ENCODE assay signal across 20 cellular contexts in the genomic region with DNA sequence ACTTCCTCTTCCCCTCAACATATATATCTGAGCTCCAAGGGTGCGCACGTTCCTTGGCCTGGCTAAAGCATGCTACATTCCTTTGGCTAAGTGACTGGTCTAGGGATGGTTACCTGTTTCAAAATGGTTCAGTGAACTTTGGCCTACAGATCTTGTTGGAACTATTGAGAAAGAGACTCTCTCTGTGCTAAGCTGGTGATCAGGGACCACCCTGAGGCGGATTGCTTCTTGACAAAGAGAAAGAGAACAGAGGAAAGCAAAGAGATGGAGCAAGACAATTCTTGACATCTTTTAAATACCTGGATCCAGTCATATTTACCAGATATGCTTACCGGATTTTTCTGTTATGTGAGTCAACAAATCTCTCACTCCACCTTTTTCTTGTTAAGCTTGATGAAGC.
A peak's percentile ranks its signal among the peaks of the same experiment; 100 is the strongest.
DNase-seq lines count a peak whose midpoint lies in the region; ATAC-seq, FAIRE-seq and TF ChIP-seq lines count a peak whose summit lies in the region.
"Had no signal": no experiment of that assay in that cellular context is flagged by ENCODE, and none has a peak within 500 bp of the region (broad histone marks: within the 10 kb centered on the region; RNA-seq: fewer than 3 reads in every experiment).

No MANE protein-coding gene starts in this region.

- H2BK120ac ChIP-seq in mesenchymal stem cell (ENCODE audit: low read depth, low read length) = no peak overlapping the region

- no peaks in the 10 kb centered on the region for H3K79me1 ChIP-seq in mesenchymal stem cell (replicated peaks; ENCODE audit: low read length, poor library complexity, severe bottlenecking)

- H3K4ac ChIP-seq in mesenchymal stem cell (ENCODE audit: low read depth in 1 of 2, low read length in 2 of 2) = peak overlapping the region in 1 of 2 experiments; percentile 15

- TF ChIP-seq RAD21 in K562 (CRISPR knock-in tag; conservative IDR thresholded peaks at IDR 0.05 in 1 of 2, IDR thresholded peaks at IDR 0.05 in 1 of 2) = no peak

- no peak overlapping the region for H3K23ac ChIP-seq in mesenchymal stem cell (ENCODE audit: low read length in 2 of 2)

- ATAC-seq in DND-41 (ENCODE audit: insufficient read depth, low read depth) (no peak), K562 (no peak), HG02981 (IDR thresholded peaks at IDR 0.05; ENCODE audit: unreplicated experiment) (no peak)
- no peak for ATAC-seq in stimulated activated naive B cell treated with anti-CD40 and anti-IgM and Interleukin-4, amounts not matched to agents 10 μg/mL and 1 μg/mL and 100 μg/mL, for 72 hours (replicated peaks)

- H4K8ac ChIP-seq in mesenchymal stem cell (ENCODE audit: low read length) = no peak overlapping the region

- H3K27ac ChIP-seq in DND-41 (ENCODE audit: low read length) = peak overlapping the region; percentile 38; the same call in 1 of the 2 replicates
- no peak overlapping the region for H3K27ac ChIP-seq in K562 (ENCODE audit: extremely low read depth, low read depth, low read length)
- no peak overlapping the region for H3K27ac ChIP-seq in mesenchymal stem cell (ENCODE audit: low read length, poor library complexity, severe bottlenecking)
- H3K27ac ChIP-seq in smooth muscle cell (ENCODE audit: low read depth) = peak overlapping the region; percentile 80
- H3K27ac ChIP-seq in hepatocyte = no peak overlapping the region
- H3K27ac ChIP-seq: BLaER1 treated with 17β-estradiol and CSF1 and Interleukin-3, amounts not matched to agents 10 nM and 100 nM; GM23248; HL-60 had no signal

- H4K91ac ChIP-seq in mesenchymal stem cell (ENCODE audit: low read length) = no peak overlapping the region

- intact Hi-C loops in K562 (cut with micrococcal nuclease) = no loop called here

- peaks cover 0 to 2% of the 10 kb centered on the region in 2 donors for H3K9me3 Mint-ChIP-seq in stimulated activated naive B cell treated with anti-CD40 and anti-IgM and Interleukin-4, amounts not matched to agents 10 μg/mL and 1 μg/mL and 100 μg/mL, for 72 hours
- H3K9me3 Mint-ChIP-seq: CD8-positive, alpha-beta memory T cell had no signal

- H3K9ac ChIP-seq in DND-41 (ENCODE audit: low read depth, low read length) (no peak overlapping the region), K562 (ENCODE audit: insufficient read depth in 1 of 2, low read depth in 2 of 2, low read length in 2 of 2) (no peak overlapping the region), mesenchymal stem cell (ENCODE audit: low read length) (no peak overlapping the region), smooth muscle cell (ENCODE audit: low read depth) (no peak overlapping the region)
- H3K9ac ChIP-seq: BLaER1 treated with 17β-estradiol and CSF1 and Interleukin-3, amounts not matched to agents 10 nM and 100 nM; GM23248 had no signal

- H4K20me1 ChIP-seq in DND-41 (ENCODE audit: insufficient read depth, low read length) (no peaks in the 10 kb centered on the region), K562 (replicated peaks; ENCODE audit: control insufficient read depth, insufficient read depth, low read length) (no peaks in the 10 kb centered on the region), smooth muscle cell (ENCODE audit: low read depth) (no peaks in the 10 kb centered on the region), hepatocyte (ENCODE audit: insufficient read depth, poor library complexity, severe bottlenecking) (no peaks in the 10 kb centered on the region)
- H4K20me1 ChIP-seq: BLaER1 treated with 17β-estradiol and CSF1 and Interleukin-3, amounts not matched to agents 10 nM and 100 nM had no signal

- H3K9me3 ChIP-seq in DND-41 (ENCODE audit: insufficient read depth, low read length, severe bottlenecking) = no peaks in the 10 kb centered on the region
- H3K9me3 ChIP-seq in K562 (replicated peaks; ENCODE audit: control insufficient read depth, insufficient read depth, low read depth, low read length) = no peaks in the 10 kb centered on the region
- no peaks in the 10 kb centered on the region for H3K9me3 ChIP-seq in mesenchymal stem cell (ENCODE audit: control insufficient read depth, low read length)
- no peaks in the 10 kb centered on the region for H3K9me3 ChIP-seq in smooth muscle cell (replicated peaks; ENCODE audit: low read depth)
- H3K9me3 ChIP-seq in hepatocyte (ENCODE audit: low read depth) = no peaks in the 10 kb centered on the region

- no peaks in the 10 kb centered on the region for H3K36me3 Mint-ChIP-seq in stimulated activated naive B cell treated with anti-CD40 and anti-IgM and Interleukin-4, amounts not matched to agents 10 μg/mL and 1 μg/mL and 100 μg/mL, for 72 hours

- no peaks in the 10 kb centered on the region for H3K9me2 ChIP-seq in hepatocyte (replicated peaks; ENCODE audit: insufficient read depth)

- no peaks in the 10 kb centered on the region for H3K27me3 Mint-ChIP-seq in stimulated activated naive B cell treated with anti-CD40 and anti-IgM and Interleukin-4, amounts not matched to agents 10 μg/mL and 1 μg/mL and 100 μg/mL, for 72 hours
- H3K27me3 Mint-ChIP-seq: B cell had no signal

- no peak overlapping the region for H2BK5ac ChIP-seq in mesenchymal stem cell (ENCODE audit: low read depth, low read length, poor library complexity, severe bottlenecking)

- no peak overlapping the region for H3K27ac Mint-ChIP-seq in stimulated activated naive B cell treated with anti-CD40 and anti-IgM and Interleukin-4, amounts not matched to agents 10 μg/mL and 1 μg/mL and 100 μg/mL, for 72 hours
- H3K27ac Mint-ChIP-seq: B cell had no signal

- no peak for TF ChIP-seq CTCF in DND-41 (IDR thresholded peaks at IDR 0.05; ENCODE audit: borderline replicate concordance, extremely low read depth, low read length, poor library complexity, severe bottlenecking)
- TF ChIP-seq CTCF in K562 (IDR thresholded peaks at IDR 0.05 in 2 of 3, conservative IDR thresholded peaks at IDR 0.05 in 1 of 3; ENCODE audit: insufficient read depth in 2 of 3, low read depth in 1 of 3, low read length in 3 of 3) = no peak
- TF ChIP-seq CTCF in smooth muscle cell (IDR thresholded peaks at IDR 0.05; ENCODE audit: borderline replicate concordance, insufficient read depth, poor library complexity, severe bottlenecking) = no peak
- no peak for TF ChIP-seq CTCF in hepatocyte (IDR thresholded peaks at IDR 0.05; ENCODE audit: poor library complexity)

- H3K79me2 ChIP-seq in DND-41 (ENCODE audit: insufficient read depth, low read length) (no peaks in the 10 kb centered on the region), K562 (ENCODE audit: control insufficient read depth, insufficient read depth, low read length) (no peaks in the 10 kb centered on the region), smooth muscle cell (ENCODE audit: low read depth) (no peaks in the 10 kb centered on the region), hepatocyte (no peaks in the 10 kb centered on the region)

- H3K4me3 ChIP-seq in DND-41 (ENCODE audit: low read depth in 1 of 2, low read length in 2 of 2) (no peak overlapping the region), K562 (no peak overlapping the region), mesenchymal stem cell (ENCODE audit: insufficient read depth in 1 of 2, low read depth in 1 of 2, low read length in 2 of 2) (no peak overlapping the region), smooth muscle cell (no peak overlapping the region), hepatocyte (no peak overlapping the region)
- H3K4me3 ChIP-seq: BLaER1 treated with 17β-estradiol and CSF1 and Interleukin-3, amounts not matched to agents 10 nM and 100 nM; GM23248 had no signal

- peak overlapping the region; percentile 18 to 40 for H2BK12ac ChIP-seq in mesenchymal stem cell (ENCODE audit: low read length in 2 of 2)

- no peak overlapping the region for H2BK15ac ChIP-seq in mesenchymal stem cell (ENCODE audit: low read depth, poor library complexity, severe bottlenecking)

- peak overlapping the region in 1 of 2 experiments; percentile 76 for H3K18ac ChIP-seq in mesenchymal stem cell (ENCODE audit: low read depth in 1 of 2, low read length in 2 of 2)

- in situ Hi-C loops in K562 (cut with MboI) = loop anchor here (5.0 kb wide), 1 partner anchor 60 kb away; no protein-coding TSS in a partner anchor

- H3F3A ChIP-seq in smooth muscle cell (ENCODE audit: low read depth) = no peaks in the 10 kb centered on the region

- FAIRE-seq in K562 (lab: Jason Lieb, UNC) = no peak
- FAIRE-seq: G401.6, GM12891, GM18507 had no signal

- WGBS in K562 (ENCODE audit: insufficient coverage, low coverage, missing lambda C conversion rate) = 74% methylated on average over 4 of the region's 4 CpGs
- WGBS in mesenchymal stem cell = 87% methylated on average over 4 of the region's 4 CpGs
- WGBS in smooth muscle cell (ENCODE audit: low lambda C conversion rate) = 72% methylated on average over 4 of the region's 4 CpGs
- 67% methylated on average over 4 of the region's 4 CpGs for WGBS in hepatocyte (ENCODE audit: low lambda C conversion rate, missing lambda C conversion rate)

- H3K4me2 ChIP-seq in DND-41 (ENCODE audit: insufficient read depth, low read length) (no peak overlapping the region), K562 (ENCODE audit: insufficient read depth, low read length) (no peak overlapping the region), mesenchymal stem cell (ENCODE audit: low read length, poor library complexity, severe bottlenecking) (no peak overlapping the region), smooth muscle cell (no peak overlapping the region), hepatocyte (no peak overlapping the region)
- H3K4me2 ChIP-seq: BLaER1 treated with 17β-estradiol and CSF1 and Interleukin-3, amounts not matched to agents 10 nM and 100 nM had no signal

- H3K27me3 ChIP-seq in DND-41 (ENCODE audit: insufficient read depth, low read length, poor library complexity) = no peaks in the 10 kb centered on the region
- no peaks in the 10 kb centered on the region for H3K27me3 ChIP-seq in K562 (ENCODE audit: control insufficient read depth in 2 of 2, insufficient read depth in 2 of 2, low read length in 2 of 2)
- no peaks in the 10 kb centered on the region for H3K27me3 ChIP-seq in mesenchymal stem cell (ENCODE audit: control insufficient read depth in 1 of 2, insufficient read depth in 1 of 2, low read length in 2 of 2)
- no peaks in the 10 kb centered on the region for H3K27me3 ChIP-seq in smooth muscle cell (ENCODE audit: low read depth)
- H3K27me3 ChIP-seq in hepatocyte = no peaks in the 10 kb centered on the region
- H3K27me3 ChIP-seq: BLaER1 treated with 17β-estradiol and CSF1 and Interleukin-3, amounts not matched to agents 10 nM and 100 nM had no signal

- no peak overlapping the region for H3K4me3 Mint-ChIP-seq in stimulated activated naive B cell treated with anti-CD40 and anti-IgM and Interleukin-4, amounts not matched to agents 10 μg/mL and 1 μg/mL and 100 μg/mL, for 72 hours
- H3K4me3 Mint-ChIP-seq: B cell; CD8-positive, alpha-beta memory T cell had no signal

- peak overlapping the region in 1 of 2 experiments; percentile 57 for H3K14ac ChIP-seq in mesenchymal stem cell (ENCODE audit: low read length in 2 of 2)

- H2AFZ ChIP-seq in DND-41 (ENCODE audit: low read depth, low read length) = no peak overlapping the region
- peak overlapping the region; percentile 15; the same call in 1 of the 2 replicates for H2AFZ ChIP-seq in K562 (ENCODE audit: low read depth, low read length)
- no peak overlapping the region for H2AFZ ChIP-seq in mesenchymal stem cell (ENCODE audit: low read depth, low read length)
- H2AFZ ChIP-seq in smooth muscle cell (ENCODE audit: low read depth) = no peak overlapping the region
- no peak overlapping the region for H2AFZ ChIP-seq in hepatocyte
- H2AFZ ChIP-seq: GM23248 had no signal

- H3K4me1 ChIP-seq in DND-41 (ENCODE audit: insufficient read depth, low read length) (peaks cover 12% of the 10 kb centered on the region), K562 (replicated peaks in 1 of 2; ENCODE audit: control insufficient read depth in 2 of 2, insufficient read depth in 2 of 2, low read length in 2 of 2) (no peaks in the 10 kb centered on the region; a peak in 1 of 5 replicates), mesenchymal stem cell (ENCODE audit: control insufficient read depth, insufficient read depth, low read depth, low read length) (peaks cover 6% of the 10 kb centered on the region), smooth muscle cell (ENCODE audit: low read depth) (no peaks in the 10 kb centered on the region), hepatocyte (ENCODE audit: insufficient read depth) (no peaks in the 10 kb centered on the region)

- no peak overlapping the region for H2AK5ac ChIP-seq in mesenchymal stem cell (ENCODE audit: low read length, severe bottlenecking)

- H3K36me3 ChIP-seq in DND-41 (ENCODE audit: insufficient read depth, low read length) (no peaks in the 10 kb centered on the region), K562 (ENCODE audit: control insufficient read depth, insufficient read depth, low read length) (no peaks in the 10 kb centered on the region), mesenchymal stem cell (ENCODE audit: control insufficient read depth in 1 of 2, insufficient read depth in 2 of 2, low read depth in 1 of 2, low read length in 2 of 2) (no peaks in the 10 kb centered on the region), smooth muscle cell (ENCODE audit: low read depth) (no peaks in the 10 kb centered on the region), hepatocyte (replicated peaks; ENCODE audit: insufficient read depth, low read depth) (no peaks in the 10 kb centered on the region)
- H3K36me3 ChIP-seq: BLaER1 treated with 17β-estradiol and CSF1 and Interleukin-3, amounts not matched to agents 10 nM and 100 nM had no signal

- no peak for TF ChIP-seq POLR2A in K562 (conservative IDR thresholded peaks at IDR 0.05)

- no peak for TF ChIP-seq EP300 in K562 (IDR thresholded peaks at IDR 0.05; ENCODE audit: low read length)

- CTCF ChIA-PET in K562 (lab: Yijun Ruan, JAX; ENCODE audit: low intra/inter-chr PET ratio) = no interaction called here

- BruUV-seq in K562 (replicated peaks; lab: Mats Ljungman, UMichigan) = no TSS peak

- peaks cover 0 to 5% of the 10 kb centered on the region in 2 donors for H3K4me1 Mint-ChIP-seq in stimulated activated naive B cell treated with anti-CD40 and anti-IgM and Interleukin-4, amounts not matched to agents 10 μg/mL and 1 μg/mL and 100 μg/mL, for 72 hours
- H3K4me1 Mint-ChIP-seq: B cell had no signal

- POLR2A ChIA-PET in K562 (lab: Yijun Ruan, JAX) = interaction anchor here (1.0 kb wide), 1 partner anchor 20 kb away, joined by 4 read pairs; no protein-coding TSS in a partner anchor

- no peak for DNase-seq in DND-41
- no peak for DNase-seq in K562 (ENCODE audit: extremely low read depth in 1 of 4, low spot score in 3 of 4)
- no peak for DNase-seq in mesenchymal stem cell
- no peak for DNase-seq in smooth muscle cell (lab: John Stamatoyannopoulos, UW; ENCODE audit: unreplicated experiment)
- DNase-seq in NCI-H2227 (lab: John Stamatoyannopoulos, UW; ENCODE audit: unreplicated experiment) = no peak
- no peak for DNase-seq in hepatocyte (ENCODE audit: low spot score)
- DNase-seq in stimulated activated naive B cell treated with anti-CD40 and anti-IgM and Interleukin-4, amounts not matched to agents 10 μg/mL and 1 μg/mL and 100 μg/mL, for 72 hours = no peak
- DNase-seq: CD8-positive, alpha-beta memory T cell; COR-L47; DMS 273 treated with DMSO at 0.1 percent for 48 hours; DMS53; GM23248; HCEC 1CT had no signal

- H3K9me1 ChIP-seq in K562 (ENCODE audit: control insufficient read depth, insufficient read depth, low read length) = no peaks in the 10 kb centered on the region

Comparison
In these comparisons a context has a peak if more than half of its experiments do, and no peak if none do; other contexts are left out.
1. H3K27ac ChIP-seq: peak in DND-41 (single experiment) and smooth muscle cell (single experiment); none in K562 (single experiment), mesenchymal stem cell (single experiment) and hepatocyte (single experiment).